ENCODE assay signal across 11 cellular contexts in genomic region chr12:6915789-6916285, GRCh38. TPM values are rescaled to one million over a fixed set of nuclear protein-coding genes. Genes with fewer than 3 reads are reported as not detected.
DNase-seq lines count a peak whose midpoint lies in the region; ATAC-seq and TF ChIP-seq lines count a peak whose summit lies in the region.
"Had no signal": no experiment of that assay in that cellular context is flagged by ENCODE, and none has a peak within 500 bp of the region (broad histone marks: within the 10 kb centered on the region; RNA-seq: fewer than 3 reads in every experiment).

No MANE protein-coding gene starts in this region.

- CTCF ChIA-PET in activated CD4-positive, alpha-beta T cell treated with anti-CD3 and anti-CD28 coated beads, Interleukin-2, amount 10 ng/mL, durations not matched to agents 7 days and 5 days (lab: Charles Lee), result interaction anchor here (1.3 to 6.3 kb wide), 7 partner anchors 8 to 47 kb away, joined by 3 to 39 read pairs (median 6); partner anchors contain the start of genes ATN1 and LRRC23
- CTCF ChIA-PET in WTC11 (lab: Charles Lee), result interaction anchor here (1.0 to 9.1 kb wide), 5 partner anchors 10 to 47 kb away, joined by 3 to 45 read pairs (median 13); partner anchors contain the start of gene SPSB2

- no peaks in the 10 kb centered on the region for H3K9me3 Mint-ChIP-seq in activated CD4-positive, alpha-beta T cell treated with anti-CD3 and anti-CD28 coated beads, Interleukin-2, amount 10 ng/mL, durations not matched to agents 7 days and 5 days
- H3K9me3 Mint-ChIP-seq in WTC11 (no peaks in the 10 kb centered on the region), glutamatergic neuron (ENCODE audit: unreplicated experiment) (peaks cover 6% of the 10 kb centered on the region)

- H3K36me3 Mint-ChIP-seq in activated CD4-positive, alpha-beta T cell treated with anti-CD3 and anti-CD28 coated beads, Interleukin-2, amount 10 ng/mL, durations not matched to agents 7 days and 5 days (ENCODE audit: low read depth), result peaks cover 31% of the 10 kb centered on the region
- H3K36me3 Mint-ChIP-seq in WTC11, result peaks cover 32% of the 10 kb centered on the region
- peaks cover 4% of the 10 kb centered on the region for H3K36me3 Mint-ChIP-seq in glutamatergic neuron (ENCODE audit: unreplicated experiment)

- ATAC-seq in WTC11 (no peak), HG02970 (IDR thresholded peaks at IDR 0.05; ENCODE audit: low FRiP score, unreplicated experiment) (no peak), HG03025 (IDR thresholded peaks at IDR 0.05; ENCODE audit: low FRiP score, unreplicated experiment) (no peak)

- H3K27me3 ChIP-seq in stomach smooth muscle (ENCODE audit: control insufficient read depth in 1 of 2, insufficient read depth in 2 of 2, low read length in 2 of 2), result no peaks in the 10 kb centered on the region

- H3K9me3 ChIP-seq in stomach smooth muscle (ENCODE audit: control insufficient read depth in 2 of 2, low read length in 2 of 2), result no peaks in the 10 kb centered on the region
- H3K9me3 ChIP-seq: heart left ventricle had no signal

- H3K4me1 Mint-ChIP-seq in activated CD4-positive, alpha-beta T cell treated with anti-CD3 and anti-CD28 coated beads, Interleukin-2, amount 10 ng/mL, durations not matched to agents 7 days and 5 days, result peaks cover 49% of the 10 kb centered on the region
- peaks cover 39% of the 10 kb centered on the region for H3K4me1 Mint-ChIP-seq in WTC11
- H3K4me1 Mint-ChIP-seq in glutamatergic neuron (ENCODE audit: low read depth, unreplicated experiment), result peaks cover 5% of the 10 kb centered on the region

- no peak overlapping the region for H3K9ac ChIP-seq in stomach smooth muscle (ENCODE audit: low read length in 2 of 2)

- peaks cover 24% of the 10 kb centered on the region for H3K4me1 ChIP-seq in stomach smooth muscle (ENCODE audit: control insufficient read depth, insufficient read depth, low read length)

- peak overlapping the region in 1 of 2 donors; percentile 22 for H3K4me3 ChIP-seq in stomach smooth muscle (ENCODE audit: low read length in 2 of 2)

- H3K27me3 Mint-ChIP-seq in activated CD4-positive, alpha-beta T cell treated with anti-CD3 and anti-CD28 coated beads, Interleukin-2, amount 10 ng/mL, durations not matched to agents 7 days and 5 days, result no peaks in the 10 kb centered on the region
- H3K27me3 Mint-ChIP-seq in WTC11 (ENCODE audit: low read depth) (peaks cover 12% of the 10 kb centered on the region), glutamatergic neuron (ENCODE audit: unreplicated experiment) (peaks cover 21% of the 10 kb centered on the region)

- peak overlapping the region; percentile 84 for H3K4me3 Mint-ChIP-seq in activated CD4-positive, alpha-beta T cell treated with anti-CD3 and anti-CD28 coated beads, Interleukin-2, amount 10 ng/mL, durations not matched to agents 7 days and 5 days
- peak overlapping the region; percentile 97 for H3K4me3 Mint-ChIP-seq in WTC11
- peak overlapping the region; percentile 52 for H3K4me3 Mint-ChIP-seq in glutamatergic neuron (ENCODE audit: unreplicated experiment)

- H3K27ac ChIP-seq in stomach smooth muscle (ENCODE audit: low read length), result peak overlapping the region; percentile 92

- H3K36me3 ChIP-seq in stomach smooth muscle (ENCODE audit: control insufficient read depth in 2 of 2, insufficient read depth in 2 of 2, low read length in 2 of 2), result peaks cover 14 to 24% of the 10 kb centered on the region in 2 donors

- H3K27ac Mint-ChIP-seq in activated CD4-positive, alpha-beta T cell treated with anti-CD3 and anti-CD28 coated beads, Interleukin-2, amount 10 ng/mL, durations not matched to agents 7 days and 5 days, result peak overlapping the region; percentile 85
- H3K27ac Mint-ChIP-seq in WTC11, result no peak overlapping the region
- H3K27ac Mint-ChIP-seq in glutamatergic neuron (ENCODE audit: unreplicated experiment), result no peak overlapping the region

- DNase-seq in activated CD4-positive, alpha-beta T cell treated with anti-CD3 and anti-CD28 coated beads, Interleukin-2, amount 10 ng/mL, durations not matched to agents 7 days and 5 days, result no peak
- no peak for DNase-seq in activated CD4-positive, alpha-beta T cell treated with anti-CD3 and anti-CD28 coated beads for 1 hour
- DNase-seq in WTC11 (ENCODE audit: low spot score) (no peak), glutamatergic neuron (no peak), AG20443 (ENCODE audit: low spot score) (no peak)
- DNase-seq: stimulated activated CD4-positive, alpha-beta T cell treated with anti-CD3 and anti-CD28 coated beads, Interleukin-4, amount 100 ng/mL, for 24 hours had no signal

- no peak for TF ChIP-seq CTCF in WTC11 (IDR thresholded peaks at IDR 0.05)
- TF ChIP-seq CTCF in glutamatergic neuron (IDR thresholded peaks at IDR 0.05; ENCODE audit: partially characterized antibody, unreplicated experiment), result no peak

- POLR2A ChIA-PET in activated CD4-positive, alpha-beta T cell treated with anti-CD3 and anti-CD28 coated beads, Interleukin-2, amount 10 ng/mL, durations not matched to agents 7 days and 5 days (lab: Charles Lee), result no interaction called here
- POLR2A ChIA-PET in WTC11 (lab: Charles Lee), result interaction anchor here (0.6 to 2.0 kb wide), 4 partner anchors 10 to 46 kb away, joined by 4 to 16 read pairs (median 5); partner anchors contain the start of gene SPSB2

TF ChIP-seq in WTC11, 78 proteins besides CTCF, POLR2A, EP300 and RAD21:
- TF ChIP-seq JAZF1 (CRISPR knock-in tag; IDR thresholded peaks at IDR 0.05) (no peak), ZNF317 (CRISPR knock-in tag; IDR thresholded peaks at IDR 0.05; ENCODE audit: borderline replicate concordance, low read depth) (no peak)

RNA-seq across cellular contexts. Expression of gene ENO2, which starts 1.5 kb away (rescaled TPM):
- total RNA-seq in activated CD4-positive, alpha-beta T cell treated with anti-CD3 and anti-CD28 coated beads, Interleukin-2, amount 10 ng/mL, durations not matched to agents 7 days and 5 days, result 100 to 1,000 TPM; 156 to 160 TPM
- total RNA-seq in WTC11 (2021), result 118 to 170 TPM (median 165 TPM) in 3 replicates
- total RNA-seq in glutamatergic neuron (ENCODE audit: unreplicated experiment), result 182 TPM

RNA-seq across cellular contexts. Expression of gene LRRC23, which starts 11.2 kb away (rescaled TPM):
- total RNA-seq in activated CD4-positive, alpha-beta T cell treated with anti-CD3 and anti-CD28 coated beads, Interleukin-2, amount 10 ng/mL, durations not matched to agents 7 days and 5 days, result 1 to 10 TPM; 4.4 to 5.2 TPM
- total RNA-seq in WTC11 (2021) (3.1 to 5.3 TPM (median 4.9 TPM) in 3 replicates), glutamatergic neuron (ENCODE audit: unreplicated experiment) (2.6 TPM)

RNA-seq across cellular contexts. Expression of gene ATN1, which starts 11.9 kb away (rescaled TPM):
- 10 to 100 TPM; 27.3 to 27.6 TPM for total RNA-seq in activated CD4-positive, alpha-beta T cell treated with anti-CD3 and anti-CD28 coated beads, Interleukin-2, amount 10 ng/mL, durations not matched to agents 7 days and 5 days
- total RNA-seq in WTC11 (2021) (80.0 to 87.1 TPM (median 80.5 TPM) in 3 replicates), glutamatergic neuron (ENCODE audit: unreplicated experiment) (94.6 TPM)

RNA-seq across cellular contexts. Expression of gene RNU7-1, which starts 27.8 kb away (rescaled TPM):
- not detected for total RNA-seq in activated CD4-positive, alpha-beta T cell treated with anti-CD3 and anti-CD28 coated beads, Interleukin-2, amount 10 ng/mL, durations not matched to agents 7 days and 5 days
- not detected in 3 replicates for total RNA-seq in WTC11 (2021)
- total RNA-seq in glutamatergic neuron (ENCODE audit: unreplicated experiment), result not detected
- total RNA-seq: bronchial epithelial cell, heart left ventricle had no signal

RNA-seq across cellular contexts. Expression of gene C12orf57, which starts 28.0 kb away (rescaled TPM):
- 100 to 1,000 TPM; 156 to 181 TPM for total RNA-seq in activated CD4-positive, alpha-beta T cell treated with anti-CD3 and anti-CD28 coated beads, Interleukin-2, amount 10 ng/mL, durations not matched to agents 7 days and 5 days
- total RNA-seq in WTC11 (2021) (158 to 181 TPM (median 172 TPM) in 3 replicates), glutamatergic neuron (ENCODE audit: unreplicated experiment) (184 TPM)
